In the genomic region with DNA sequence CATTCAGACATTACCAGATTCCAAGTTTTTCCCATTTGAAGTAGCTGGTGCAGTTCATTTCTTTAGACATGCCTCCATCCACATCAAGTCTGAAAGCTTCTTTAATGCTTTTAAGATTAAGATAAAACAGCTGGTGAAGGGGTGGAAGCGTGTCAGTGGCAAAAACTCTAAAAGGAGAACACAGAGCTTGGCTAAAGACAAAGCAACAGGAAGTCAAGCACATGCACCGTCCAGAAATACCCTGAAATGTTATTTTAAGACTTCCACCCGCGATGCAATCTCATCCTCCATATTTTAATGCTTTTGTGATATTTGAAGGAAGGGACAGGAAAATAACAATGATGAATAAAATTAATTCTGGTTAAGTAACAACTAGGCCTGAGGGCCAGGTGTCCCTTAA, we compare ENCODE assay signal across 22 cellular contexts. TPM values are rescaled to one million over a fixed set of nuclear protein-coding genes. Genes with fewer than 3 reads are reported as not detected.
A peak's percentile ranks its signal among the peaks of the same experiment; 100 is the strongest.
DNase-seq lines count a peak whose midpoint lies in the region; ATAC-seq and TF ChIP-seq lines count a peak whose summit lies in the region.
"Had no signal": no experiment of that assay in that cellular context is flagged by ENCODE, and none has a peak within 500 bp of the region (broad histone marks: within the 10 kb centered on the region; RNA-seq: fewer than 3 reads in every experiment).

No MANE protein-coding gene starts in this region.

- no peak overlapping the region for H3K4me3 ChIP-seq in Loucy (ENCODE audit: low read length, poor library complexity, severe bottlenecking)
- no peak overlapping the region for H3K4me3 ChIP-seq in esophagus muscularis mucosa
- H3K4me3 ChIP-seq in gastrocnemius medialis, result no peak overlapping the region
- H3K4me3 ChIP-seq: body of pancreas, GM23248, PC-9, transverse colon had no signal

- no peaks in the 10 kb centered on the region for H3K9me3 ChIP-seq in Loucy (ENCODE audit: insufficient read depth, low read depth, low read length)
- no peaks in the 10 kb centered on the region for H3K9me3 ChIP-seq in esophagus muscularis mucosa
- no peaks in the 10 kb centered on the region for H3K9me3 ChIP-seq in gastrocnemius medialis
- H3K9me3 ChIP-seq: body of pancreas, transverse colon had no signal

- H3K36me3 ChIP-seq in Loucy (ENCODE audit: insufficient read depth, low read length), result no peaks in the 10 kb centered on the region
- H3K36me3 ChIP-seq in esophagus muscularis mucosa, result no peaks in the 10 kb centered on the region
- H3K36me3 ChIP-seq in gastrocnemius medialis, result no peaks in the 10 kb centered on the region
- H3K36me3 ChIP-seq: transverse colon had no signal

- H3K27ac ChIP-seq in esophagus muscularis mucosa (replicated peaks in 1 of 4) (no peak overlapping the region), gastrocnemius medialis (peak overlapping the region in 3 of 4 donors; percentile 24 to 48 (median 44))
- H3K27ac ChIP-seq: body of pancreas, epithelial cell of prostate, foreskin keratinocyte, GM23248, KMS-11, PC-9, transverse colon had no signal

- in situ Hi-C loops in gastrocnemius medialis (cut with MboI; ENCODE audit: low sequenced_read_pairs in 4 of 4), result no loop called here

- peaks cover 65% of the 10 kb centered on the region for H3K79me2 ChIP-seq in Loucy (ENCODE audit: insufficient read depth, low read length)

- ATAC-seq in gastrocnemius medialis, result peak; percentile 14 to 36
- ATAC-seq: body of pancreas, foreskin keratinocyte, left lobe of liver, sciatic nerve had no signal

- TF ChIP-seq EP300 in esophagus muscularis mucosa (IDR thresholded peaks at IDR 0.05), result no peak

- TF ChIP-seq POLR2A in esophagus muscularis mucosa (IDR thresholded peaks at IDR 0.05; ENCODE audit: low read depth) (no peak), gastrocnemius medialis (IDR thresholded peaks at IDR 0.05) (no peak)

- H3K9ac ChIP-seq in Loucy (ENCODE audit: low read depth, low read length, poor library complexity, severe bottlenecking), result peak overlapping the region; percentile 2
- H3K9ac ChIP-seq: GM23248, KMS-11 had no signal

- H3K4me2 ChIP-seq in Loucy (ENCODE audit: low read depth, low read length, poor library complexity, severe bottlenecking), result peak overlapping the region; percentile 40
- H3K4me2 ChIP-seq: KMS-11, PC-9 had no signal

- no peaks in the 10 kb centered on the region for H3F3A ChIP-seq in Loucy (ENCODE audit: low read depth)

- no peaks in the 10 kb centered on the region for H3K27me3 ChIP-seq in Loucy (ENCODE audit: insufficient read depth, low read length, poor library complexity, severe bottlenecking)
- H3K27me3 ChIP-seq in esophagus muscularis mucosa, result no peaks in the 10 kb centered on the region
- H3K27me3 ChIP-seq in gastrocnemius medialis, result no peaks in the 10 kb centered on the region
- H3K27me3 ChIP-seq: body of pancreas, transverse colon had no signal

- H3K4me1 ChIP-seq in Loucy (ENCODE audit: insufficient read depth, low read length, poor library complexity, severe bottlenecking) (peaks cover 43% of the 10 kb centered on the region), esophagus muscularis mucosa (peaks cover 0 to 6% (median 0%) of the 10 kb centered on the region in 4 donors), gastrocnemius medialis (peaks cover 0 to 38% of the 10 kb centered on the region in 2 donors)
- H3K4me1 ChIP-seq: body of pancreas, foreskin keratinocyte had no signal

- peak; percentile 41 for DNase-seq in OCI-M1 (lab: John Stamatoyannopoulos, UW)
- DNase-seq in esophagus muscularis mucosa (ENCODE audit: extremely low spot score), result peak; percentile 19
- no peak for DNase-seq in gastrocnemius medialis
- DNase-seq in NCI-H2107 (lab: John Stamatoyannopoulos, UW), result no peak
- DNase-seq in NCI-H524 treated with DMSO at 0.1 percent for 48 hours (lab: John Stamatoyannopoulos, UW), result no peak
- no peak for DNase-seq in islet precursor cell
- DNase-seq: activated naive CD8-positive, alpha-beta T cell treated with anti-CD3 and anti-CD28 coated beads, Interleukin-2, amount 10 ng/mL, durations not matched to agents 7 days and 5 days; body of pancreas; cortex of kidney; foreskin keratinocyte; GM23248; NCI-H1417 treated with DMSO at 0.1 percent for 48 hours; NCI-H2171; nucleus accumbens; PC-9; stimulated activated naive CD4-positive, alpha-beta T cell treated with Interleukin-2 at 50 U/mL for 16 hours; transverse colon had no signal

- TF ChIP-seq CTCF in Loucy (conservative IDR thresholded peaks at IDR 0.05; ENCODE audit: low read length) (no peak), esophagus muscularis mucosa (IDR thresholded peaks at IDR 0.05) (no peak), gastrocnemius medialis (IDR thresholded peaks at IDR 0.05 in 4 of 5, conservative IDR thresholded peaks at IDR 0.05 in 1 of 5) (no peak)

- 52% methylated on average over 4 of the region's 4 CpGs for WGBS in esophagus muscularis mucosa

- no peaks in the 10 kb centered on the region for H3K9me2 ChIP-seq in Loucy (replicated peaks; ENCODE audit: low read depth, low read length)

- intact Hi-C loops in esophagus muscularis mucosa (cut with DNase I), result no loop called here
- intact Hi-C loops in gastrocnemius medialis (cut with DNase I; ENCODE audit: low total_unique reads), result no loop called here

- no peak overlapping the region; the same call in 1 of the 2 replicates for H2AFZ ChIP-seq in Loucy (ENCODE audit: low read length)
- H2AFZ ChIP-seq: GM23248, PC-9 had no signal

- peaks cover 3% of the 10 kb centered on the region for H4K20me1 ChIP-seq in Loucy (ENCODE audit: insufficient read depth, low read length, poor library complexity, severe bottlenecking)

RNA-seq across cellular contexts. Expression of gene PPM1H, which starts 31.8 kb away (rescaled TPM):
- total RNA-seq in esophagus muscularis mucosa (1 to 10 TPM in 3 of 4 donors, under 1 TPM in 1; 0.83 to 3.0 (median 2.3) TPM), gastrocnemius medialis (1 to 10 TPM in 2 of 4 donors, under 1 TPM in 2; 0.46 to 3.4 (median 1.3) TPM)
- total RNA-seq: foreskin keratinocyte had no signal

Comparison
In these comparisons a context has a peak if more than half of its experiments do, and no peak if none do; other contexts are left out.
1. DNase-seq: peak in OCI-M1 (single experiment) and esophagus muscularis mucosa (single experiment); none in gastrocnemius medialis (0 of 2), NCI-H2107 (single experiment), NCI-H524 treated with DMSO at 0.1 percent for 48 hours (single experiment) and islet precursor cell (single experiment).
2. H3K27ac ChIP-seq: peak in gastrocnemius medialis (3 of 4); none in esophagus muscularis mucosa (0 of 4).